In genomic region chr10:131948501-131948900, GRCh38 we compare ENCODE assay signal across 13 cellular contexts.
"Had no signal": no experiment of that assay in that cellular context is flagged by ENCODE, and none has a peak within 500 bp of the region (broad histone marks: within the 10 kb centered on the region; RNA-seq: fewer than 3 reads in every experiment).

No MANE protein-coding gene starts in this region.

- H3K9me3 ChIP-seq: colonic mucosa, lower lobe of right lung had no signal

- H3K4me1 ChIP-seq: colonic mucosa, lower lobe of right lung, neural progenitor cell had no signal

- H3K4me3 ChIP-seq: colonic mucosa, lower lobe of right lung, neural progenitor cell had no signal

- H3K9me3 Mint-ChIP-seq: activated naive CD4-positive, alpha-beta T cell treated with anti-CD3 and anti-CD28 coated beads, Interleukin-2, amount 50 U/mL, for 72 hours; neural progenitor cell; stimulated activated naive CD8-positive, alpha-beta T cell treated with anti-CD3 and anti-CD28 coated beads, Interleukin-15, amount 100 ng/mL, for 72 hours; type B pancreatic cell had no signal

- H3K4me2 ChIP-seq: neural progenitor cell had no signal

- H3K27ac Mint-ChIP-seq: neural progenitor cell, type B pancreatic cell had no signal

- FAIRE-seq: small intestine had no signal

- H2AFZ ChIP-seq: neural progenitor cell had no signal

- H3K27me3 ChIP-seq: colonic mucosa, foreskin keratinocyte, neural progenitor cell had no signal

- H3K9ac ChIP-seq: neural progenitor cell had no signal

- DNase-seq: activated CD4-positive, alpha-beta T cell treated with anti-CD3 and anti-CD28 coated beads, Interleukin-2, amount 50 U/mL, for 48 hours; activated gamma-delta T cell; central memory CD4-positive, alpha-beta T cell; colonic mucosa; lower lobe of right lung; retina; small intestine; stimulated activated naive CD8-positive, alpha-beta T cell treated with anti-CD3 and anti-CD28 coated beads, Interleukin-15, amount 100 ng/mL, for 72 hours had no signal

- H3K4me3 Mint-ChIP-seq: neural progenitor cell; stimulated activated naive CD8-positive, alpha-beta T cell treated with anti-CD3 and anti-CD28 coated beads, Interleukin-15, amount 100 ng/mL, for 72 hours; type B pancreatic cell had no signal

- H3K27me3 Mint-ChIP-seq: stimulated activated naive CD8-positive, alpha-beta T cell treated with anti-CD3 and anti-CD28 coated beads, Interleukin-15, amount 100 ng/mL, for 72 hours; type B pancreatic cell had no signal

- H3K4me1 Mint-ChIP-seq: neural progenitor cell; stimulated activated naive CD8-positive, alpha-beta T cell treated with anti-CD3 and anti-CD28 coated beads, Interleukin-15, amount 100 ng/mL, for 72 hours had no signal

- H3K27ac ChIP-seq: colonic mucosa, foreskin keratinocyte, lower lobe of right lung, neural progenitor cell, VCaP had no signal

- H3K36me3 ChIP-seq: colonic mucosa, neural progenitor cell had no signal

- ATAC-seq: lower lobe of right lung; stimulated activated naive CD8-positive, alpha-beta T cell treated with anti-CD3 and anti-CD28 coated beads, Interleukin-15, amount 100 ng/mL, for 72 hours had no signal
